In the genomic region with DNA sequence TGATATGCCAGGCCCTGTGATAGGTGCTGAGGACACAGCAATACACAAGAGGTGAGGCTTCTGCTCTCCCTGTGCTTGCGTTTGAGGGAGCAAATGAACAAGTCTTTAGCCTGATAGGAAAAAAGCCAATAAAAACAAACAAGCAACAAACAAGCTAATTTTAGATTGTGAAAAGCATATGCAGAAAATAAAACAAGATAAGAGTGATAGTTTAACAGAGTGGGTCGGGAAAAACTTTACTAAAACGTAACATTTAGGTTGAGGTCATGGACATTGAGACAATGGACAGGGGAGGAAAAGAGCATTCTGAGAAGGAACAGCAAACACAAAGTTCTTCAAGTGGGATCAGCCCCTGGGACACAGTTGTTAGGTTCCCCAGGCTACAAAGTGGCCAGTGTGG, we compare ENCODE assay signal across 9 cellular contexts. TPM values are rescaled to one million over a fixed set of nuclear protein-coding genes. Genes with fewer than 3 reads are reported as not detected.
DNase-seq lines count a peak whose midpoint lies in the region; ATAC-seq and TF ChIP-seq lines count a peak whose summit lies in the region.
"Had no signal": no experiment of that assay in that cellular context is flagged by ENCODE, and none has a peak within 500 bp of the region (broad histone marks: within the 10 kb centered on the region; RNA-seq: fewer than 3 reads in every experiment).

No MANE protein-coding gene starts in this region.

- peak overlapping the region; percentile 88 for H3K27ac Mint-ChIP-seq in activated naive CD4-positive, alpha-beta T cell treated with anti-CD3 and anti-CD28 coated beads, Interleukin-2, amount 10 ng/mL, durations not matched to agents 7 days and 5 days
- H3K27ac Mint-ChIP-seq: activated B cell treated with CpG ODN at 0.5 μM for 24 hours had no signal

- H3K9me3 ChIP-seq in ascending aorta (no peaks in the 10 kb centered on the region), lower lobe of right lung (no peaks in the 10 kb centered on the region), transverse colon (no peaks in the 10 kb centered on the region)

- H3K4me1 ChIP-seq in ascending aorta (peaks cover 26 to 60% of the 10 kb centered on the region in 2 donors), lower lobe of right lung (peaks cover 64% of the 10 kb centered on the region), transverse colon (peaks cover 35 to 81% (median 59%) of the 10 kb centered on the region in 4 donors)

- in situ Hi-C loops in transverse colon (cut with MboI; ENCODE audit: low pct_ligation_motif_present in 1 of 4, low pct_unique_long_range_greater_than_20kb in 1 of 4, low sequenced_read_pairs in 3 of 4): no loop called here

- no peaks in the 10 kb centered on the region for H3K27me3 ChIP-seq in ascending aorta
- no peaks in the 10 kb centered on the region for H3K27me3 ChIP-seq in lower lobe of right lung (ENCODE audit: low read depth)
- no peaks in the 10 kb centered on the region for H3K27me3 ChIP-seq in transverse colon

- no peak for TF ChIP-seq POLR2A in transverse colon (IDR thresholded peaks at IDR 0.05)

- H3K4me3 ChIP-seq in ascending aorta: peak overlapping the region; percentile 23 to 88
- no peak overlapping the region for H3K4me3 ChIP-seq in lower lobe of right lung
- H3K4me3 ChIP-seq in transverse colon: peak overlapping the region in 1 of 4 donors; percentile 2

- H3K9me3 Mint-ChIP-seq in activated naive CD4-positive, alpha-beta T cell treated with anti-CD3 and anti-CD28 coated beads, Interleukin-2, amount 10 ng/mL, durations not matched to agents 7 days and 5 days: peaks cover 5% of the 10 kb centered on the region

- no peak for ATAC-seq in lower lobe of right lung
- no peak for ATAC-seq in GM21515 (IDR thresholded peaks at IDR 0.05; ENCODE audit: unreplicated experiment)

- TF ChIP-seq EP300 in transverse colon (IDR thresholded peaks at IDR 0.05; ENCODE audit: low read depth): no peak

- intact Hi-C loops in ascending aorta (cut with DNase I): loop anchor here (5.0 to 10.0 kb wide), 4 partner anchors 239 to 892 kb away; partner anchors contain the start of genes GPX3 and PDGFRB
- intact Hi-C loops in lower lobe of right lung (cut with DNase I): no loop called here
- intact Hi-C loops in transverse colon (cut with DNase I; ENCODE audit: low total_unique reads): no loop called here

- CTCF ChIA-PET in activated naive CD4-positive, alpha-beta T cell treated with anti-CD3 and anti-CD28 coated beads, Interleukin-2, amount 10 ng/mL, durations not matched to agents 7 days and 5 days (lab: Charles Lee): interaction anchor here (1.2 to 6.9 kb wide), 5 partner anchors 13 to 82 kb away, joined by 3 to 57 read pairs (median 5); partner anchors contain the start of genes IRGM and RBM22

- H3K36me3 ChIP-seq in ascending aorta (no peaks in the 10 kb centered on the region), lower lobe of right lung (no peaks in the 10 kb centered on the region), transverse colon (no peaks in the 10 kb centered on the region)

- peaks cover 83% of the 10 kb centered on the region for H3K4me1 Mint-ChIP-seq in activated naive CD4-positive, alpha-beta T cell treated with anti-CD3 and anti-CD28 coated beads, Interleukin-2, amount 10 ng/mL, durations not matched to agents 7 days and 5 days

- H3K4me3 Mint-ChIP-seq in activated naive CD4-positive, alpha-beta T cell treated with anti-CD3 and anti-CD28 coated beads, Interleukin-2, amount 10 ng/mL, durations not matched to agents 7 days and 5 days: peak overlapping the region; percentile 43
- H3K4me3 Mint-ChIP-seq: activated B cell treated with CpG ODN at 0.5 μM for 24 hours had no signal

- no peak for DNase-seq in activated naive CD4-positive, alpha-beta T cell treated with anti-CD3 and anti-CD28 coated beads, Interleukin-2, amount 10 ng/mL, durations not matched to agents 7 days and 5 days
- no peak for DNase-seq in activated naive CD4-positive, alpha-beta T cell treated with Interleukin-2 at 50 U/mL for 16 hours
- DNase-seq in ascending aorta (ENCODE audit: low spot score in 2 of 2) (no peak), lower lobe of right lung (no peak), transverse colon (no peak), HT-29 (ENCODE audit: low spot score) (no peak), NCI-H1930 (lab: John Stamatoyannopoulos, UW) (no peak)
- DNase-seq: activated B cell treated with CpG ODN at 0.5 μM for 24 hours had no signal

- peaks cover 39% of the 10 kb centered on the region for H3K36me3 Mint-ChIP-seq in activated naive CD4-positive, alpha-beta T cell treated with anti-CD3 and anti-CD28 coated beads, Interleukin-2, amount 10 ng/mL, durations not matched to agents 7 days and 5 days

- TF ChIP-seq CTCF in ascending aorta (IDR thresholded peaks at IDR 0.05) (no peak), lower lobe of right lung (IDR thresholded peaks at IDR 0.05) (no peak), transverse colon (IDR thresholded peaks at IDR 0.05) (no peak)

- 45 to 58% methylated on average over 3 of the region's 3 CpGs for WGBS in transverse colon (ENCODE audit: low coverage in 1 of 2), 2 donors

- H3K27ac ChIP-seq in ascending aorta (peak overlapping the region; percentile 97), lower lobe of right lung (peak overlapping the region; percentile 92), transverse colon (peak overlapping the region; percentile 88 to 96 (median 92))

- no peaks in the 10 kb centered on the region for H3K27me3 Mint-ChIP-seq in activated naive CD4-positive, alpha-beta T cell treated with anti-CD3 and anti-CD28 coated beads, Interleukin-2, amount 10 ng/mL, durations not matched to agents 7 days and 5 days

RNA-seq across cellular contexts. Expression of gene SMIM3, which starts 4.3 kb away (rescaled TPM):
- total RNA-seq in ascending aorta (52.4 TPM), lower lobe of right lung (17.1 TPM), transverse colon (10 to 100 TPM; 19.1 to 22.4 (median 20.4) TPM)
- 13.4 and 18.6 TPM in 2 replicates for total RNA-seq in HT-29 (2014; rRNA removed; shearing (Covaris generic))

RNA-seq across cellular contexts. Expression of gene DCTN4, which starts 24.0 kb away (rescaled TPM):
- total RNA-seq in ascending aorta: 28.1 TPM
- 71.8 TPM for total RNA-seq in lower lobe of right lung
- total RNA-seq in transverse colon: 10 to 100 TPM; 23.2 to 55.3 (median 42.4) TPM
- total RNA-seq in HT-29 (2014; rRNA removed; shearing (Covaris generic)): 26.1 and 30.6 TPM in 2 replicates
